1 cellular context compared by ENCODE assay signal in genomic region chr14:67577909-67578749, GRCh38.
TF ChIP-seq lines count a peak whose summit lies in the region.

No MANE protein-coding gene starts in this region.

TF ChIP-seq in HepG2, 621 proteins besides CTCF, POLR2A, EP300 and RAD21:
- TF ChIP-seq ARNTL (CRISPR knock-in tag; IDR thresholded peaks at IDR 0.05): no peak
- no peak for TF ChIP-seq ZNF569 (CRISPR knock-in tag; IDR thresholded peaks at IDR 0.05; ENCODE audit: borderline replicate concordance)
- no peak for TF ChIP-seq YEATS4 (CRISPR knock-in tag; IDR thresholded peaks at IDR 0.05; ENCODE audit: borderline replicate concordance)
- no peak for TF ChIP-seq SAP130 (CRISPR knock-in tag; IDR thresholded peaks at IDR 0.05; ENCODE audit: low read depth)
- TF ChIP-seq KLF12 (CRISPR knock-in tag; IDR thresholded peaks at IDR 0.05; ENCODE audit: borderline replicate concordance): no peak
- no peak for TF ChIP-seq EED (CRISPR knock-in tag; IDR thresholded peaks at IDR 0.05)
- TF ChIP-seq SMAD1 (CRISPR knock-in tag; IDR thresholded peaks at IDR 0.05; ENCODE audit: borderline replicate concordance, low read depth): no peak
- no peak for TF ChIP-seq ZNF576 (CRISPR knock-in tag; IDR thresholded peaks at IDR 0.05)
- no peak for TF ChIP-seq ZNF496 (CRISPR knock-in tag; IDR thresholded peaks at IDR 0.05; ENCODE audit: insufficient replicate concordance)
- TF ChIP-seq THAP7 (CRISPR knock-in tag; IDR thresholded peaks at IDR 0.05): no peak
- TF ChIP-seq ZNF691 (CRISPR knock-in tag; IDR thresholded peaks at IDR 0.05; ENCODE audit: borderline replicate concordance, low read depth): no peak
- no peak for TF ChIP-seq ZNF883 (CRISPR knock-in tag; IDR thresholded peaks at IDR 0.05; ENCODE audit: not compliant biosample characterization)
- no peak for TF ChIP-seq AKAP8 (CRISPR knock-in tag; IDR thresholded peaks at IDR 0.05)
- no peak for TF ChIP-seq GMEB2 (CRISPR knock-in tag; IDR thresholded peaks at IDR 0.05; ENCODE audit: low read depth)
- TF ChIP-seq ZSCAN25 (CRISPR knock-in tag; IDR thresholded peaks at IDR 0.05): no peak
- no peak for TF ChIP-seq TAF1 (CRISPR knock-in tag; IDR thresholded peaks at IDR 0.05)
- TF ChIP-seq CHCHD3 (CRISPR knock-in tag; IDR thresholded peaks at IDR 0.05): no peak
- TF ChIP-seq SMC3 (IDR thresholded peaks at IDR 0.05; ENCODE audit: low read length): no peak
- no peak for TF ChIP-seq ZSCAN22 (CRISPR knock-in tag; IDR thresholded peaks at IDR 0.05)
